In genomic region chr2:37325625-37326071, GRCh38 we compare ENCODE assay signal across 8 cellular contexts. TPM values are rescaled to one million over a fixed set of nuclear protein-coding genes. Genes with fewer than 3 reads are reported as not detected.
DNase-seq lines count a peak whose midpoint lies in the region; ATAC-seq and TF ChIP-seq lines count a peak whose summit lies in the region.

No MANE protein-coding gene starts in this region.

- no peaks in the 10 kb centered on the region for H3K36me3 ChIP-seq in HUES6 (ENCODE audit: control insufficient read depth, insufficient read depth, low read length)
- H3K36me3 ChIP-seq in iPS-20b (ENCODE audit: insufficient read depth, low read depth, low read length) = peaks cover 4% of the 10 kb centered on the region; the same call in 1 of the 2 replicates
- no peaks in the 10 kb centered on the region for H3K36me3 ChIP-seq in spleen

- H3K4me1 ChIP-seq in HUES6 (ENCODE audit: control insufficient read depth, insufficient read depth, low read length) (peaks cover 19% of the 10 kb centered on the region), iPS-20b (ENCODE audit: insufficient read depth, low read length) (peaks cover 14% of the 10 kb centered on the region), spleen (peaks cover 23 to 61% (median 44%) of the 10 kb centered on the region in 6 donors)

- H3K9me3 ChIP-seq in HUES6 (ENCODE audit: control insufficient read depth, insufficient read depth, low read depth, low read length) (no peaks in the 10 kb centered on the region), iPS-20b (ENCODE audit: insufficient read depth, low read depth, low read length) (no peaks in the 10 kb centered on the region), spleen (no peaks in the 10 kb centered on the region)

- no peaks in the 10 kb centered on the region for H3K9me3 Mint-ChIP-seq in activated CD8-positive, alpha-beta T cell treated with anti-CD3 and anti-CD28 coated beads for 36 hours

- peak overlapping the region; percentile 49 for H3K27ac Mint-ChIP-seq in activated CD8-positive, alpha-beta T cell treated with anti-CD3 and anti-CD28 coated beads for 36 hours

- H3K4me1 Mint-ChIP-seq in activated CD8-positive, alpha-beta T cell treated with anti-CD3 and anti-CD28 coated beads for 36 hours (ENCODE audit: low read depth) = peaks cover 28% of the 10 kb centered on the region

- no peak for ATAC-seq in activated CD8-positive, alpha-beta T cell treated with anti-CD3 and anti-CD28 coated beads for 36 hours
- no peak for ATAC-seq in HG03159 (IDR thresholded peaks at IDR 0.05; ENCODE audit: unreplicated experiment)

- no peak overlapping the region for H3K9ac ChIP-seq in HUES6 (ENCODE audit: low read length)
- H3K9ac ChIP-seq in iPS-20b (ENCODE audit: low read depth, low read length) = 0 out of 2 replicates have a peak overlapping the region, but pooled peaks have one; percentile 33

- CTCF ChIA-PET in activated CD8-positive, alpha-beta T cell treated with anti-CD3 and anti-CD28 coated beads for 36 hours (lab: Charles Lee) = interaction anchor here (1.2 to 1.8 kb wide), 2 partner anchors 13 to 552 kb away, joined by 3 to 4 read pairs; no protein-coding TSS in a partner anchor

- no peak overlapping the region for H3K27ac ChIP-seq in HUES6 (ENCODE audit: low read depth, low read length)
- no peak overlapping the region for H3K27ac ChIP-seq in iPS-20b (ENCODE audit: low read length)
- H3K27ac ChIP-seq in spleen = peak overlapping the region in 7 of 8 donors; percentile 91 to 97 (median 95)

- WGBS in spleen, 5 donors = 83 to 90% (median 88%) methylated on average over 12 of the region's 12 CpGs

- no peak for DNase-seq in activated CD8-positive, alpha-beta T cell treated with anti-CD3 and anti-CD28 coated beads for 36 hours
- DNase-seq in spleen (no peak), medulla oblongata (ENCODE audit: extremely low spot score) (no peak)
- DNase-seq in central memory CD4-positive, alpha-beta T cell = no peak
- no peak for DNase-seq in effector CD4-positive, alpha-beta T cell

- H3K27me3 ChIP-seq in HUES6 (ENCODE audit: control insufficient read depth, insufficient read depth, low read length) (peaks cover 12% of the 10 kb centered on the region), iPS-20b (ENCODE audit: insufficient read depth, low read length) (peaks cover 25% of the 10 kb centered on the region), spleen (replicated peaks in 1 of 7) (peaks cover 0 to 9% (median 0%) of the 10 kb centered on the region in 7 donors)

- TF ChIP-seq POLR2A in spleen (IDR thresholded peaks at IDR 0.05) = no peak

- no peak for TF ChIP-seq CTCF in activated CD8-positive, alpha-beta T cell treated with anti-CD3 and anti-CD28 coated beads for 36 hours (IDR thresholded peaks at IDR 0.05)
- TF ChIP-seq CTCF in spleen (IDR thresholded peaks at IDR 0.05 in 8 of 11, conservative IDR thresholded peaks at IDR 0.05 in 3 of 11) = no peak

- H3K4me3 ChIP-seq in HUES6 (ENCODE audit: low read depth, low read length) (peak overlapping the region; percentile 98), iPS-20b (ENCODE audit: low read length) (peak overlapping the region; percentile 74; the same call in 1 of the 2 replicates), spleen (peak overlapping the region in 7 of 8 donors; percentile 47 to 87 (median 78))

- peaks cover 12% of the 10 kb centered on the region for H3K27me3 Mint-ChIP-seq in activated CD8-positive, alpha-beta T cell treated with anti-CD3 and anti-CD28 coated beads for 36 hours

- POLR2A ChIA-PET in activated CD8-positive, alpha-beta T cell treated with anti-CD3 and anti-CD28 coated beads for 36 hours (lab: Charles Lee) = interaction anchor here (0.7 to 1.7 kb wide), 7 partner anchors 11 to 134 kb away, joined by 3 to 6 read pairs (median 3); no protein-coding TSS in a partner anchor

- H3K36me3 Mint-ChIP-seq in activated CD8-positive, alpha-beta T cell treated with anti-CD3 and anti-CD28 coated beads for 36 hours (ENCODE audit: low read depth) = peaks cover 10% of the 10 kb centered on the region

- intact Hi-C loops in activated CD8-positive, alpha-beta T cell treated with anti-CD3 and anti-CD28 coated beads for 36 hours (cut with micrococcal nuclease) = no loop called here
- intact Hi-C loops in spleen (cut with DNase I; ENCODE audit: low total_unique reads) = no loop called here

- peak overlapping the region; percentile 74 for H3K4me3 Mint-ChIP-seq in activated CD8-positive, alpha-beta T cell treated with anti-CD3 and anti-CD28 coated beads for 36 hours

RNA-seq across cellular contexts. Expression of gene PRKD3, which starts 1.0 kb away (rescaled TPM):
- total RNA-seq in activated CD8-positive, alpha-beta T cell treated with anti-CD3 and anti-CD28 coated beads for 36 hours = 10 to 100 TPM; 23.8 to 25.6 TPM
- total RNA-seq in spleen = 10 to 100 TPM; 50.9 to 78.4 (median 76.2) TPM
- polyA plus RNA-seq in spleen = 10 to 100 TPM; 12.2 to 21.0 (median 13.3) TPM

RNA-seq across cellular contexts. Expression of gene QPCT, which starts 18.8 kb away (rescaled TPM):
- total RNA-seq in activated CD8-positive, alpha-beta T cell treated with anti-CD3 and anti-CD28 coated beads for 36 hours = under 1 TPM; 0.29 to 0.56 TPM
- 10 to 100 TPM; 11.5 to 46.0 (median 24.4) TPM for total RNA-seq in spleen
- polyA plus RNA-seq in spleen = 1 to 10 TPM; 4.2 to 9.4 (median 4.4) TPM

Comparison
In these comparisons a context has a peak if more than half of its experiments do, and no peak if none do; other contexts are left out.
1. H3K27ac ChIP-seq: peak in spleen (7 of 8); none in HUES6 (single experiment) and iPS-20b (single experiment).
2. RNA of gene QPCT, which starts 18.8 kb away (total RNA-seq): 11.5 to 46.0 TPM in spleen; 0.29 to 0.56 TPM in activated CD8-positive, alpha-beta T cell treated with anti-CD3 and anti-CD28 coated beads for 36 hours; every median in the first group is over 4 times any median in the second.
3. Peak in every context shown above with its lines, with median percentiles within 50 percentile points of each other: H3K4me3 ChIP-seq.